ENCODE assay signal across 1 cellular context in the genomic region with DNA sequence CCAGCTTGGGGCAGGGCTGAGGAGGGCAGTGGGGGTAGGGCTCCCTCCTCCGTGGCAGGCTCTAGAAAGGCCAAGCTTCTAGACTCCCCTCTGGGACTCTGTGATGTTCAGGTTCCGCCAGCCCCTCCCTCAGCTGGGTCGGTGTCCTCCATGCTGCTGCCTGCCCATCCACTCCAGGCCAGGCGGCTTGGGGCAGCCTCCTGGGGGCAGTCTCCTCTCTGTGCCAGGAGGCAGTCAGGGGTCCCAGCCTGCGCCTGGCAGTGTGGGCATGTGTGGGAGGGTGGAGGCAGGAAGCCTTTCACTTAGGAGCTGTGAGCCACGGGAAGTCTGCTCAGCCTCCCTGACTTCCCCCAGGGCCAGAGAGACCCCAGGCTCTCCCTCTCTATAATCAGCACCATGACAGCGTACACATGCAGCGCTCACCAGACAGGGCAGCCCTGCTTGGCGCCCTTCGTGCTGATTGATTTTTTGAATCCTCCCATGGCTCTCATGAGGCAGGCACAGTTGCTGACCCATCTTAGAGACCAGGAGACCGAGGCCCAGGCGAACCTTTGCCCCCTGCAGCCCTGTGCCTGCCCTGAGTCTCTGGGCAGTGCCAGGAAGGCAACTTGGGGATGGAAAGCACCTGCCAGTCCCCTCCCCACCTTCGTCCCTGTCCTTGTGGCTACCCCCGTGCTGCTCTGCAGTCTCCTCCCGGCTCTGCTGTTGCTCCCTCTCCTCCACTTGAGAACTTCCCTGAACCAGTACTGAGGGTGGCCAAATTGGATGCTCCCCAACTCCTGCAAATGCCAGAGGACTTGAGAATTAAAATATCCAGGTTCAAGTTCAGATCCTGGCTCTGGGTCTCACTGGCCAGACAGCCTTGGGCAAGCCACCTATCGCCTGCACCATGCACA.
A peak's percentile ranks its signal among the peaks of the same experiment; 100 is the strongest.
TF ChIP-seq lines count a peak whose summit lies in the region.

No MANE protein-coding gene starts in this region.

TF ChIP-seq in HepG2, 621 proteins besides CTCF, POLR2A, EP300 and RAD21 (continued from another document):
- TF ChIP-seq, protein P1, sequence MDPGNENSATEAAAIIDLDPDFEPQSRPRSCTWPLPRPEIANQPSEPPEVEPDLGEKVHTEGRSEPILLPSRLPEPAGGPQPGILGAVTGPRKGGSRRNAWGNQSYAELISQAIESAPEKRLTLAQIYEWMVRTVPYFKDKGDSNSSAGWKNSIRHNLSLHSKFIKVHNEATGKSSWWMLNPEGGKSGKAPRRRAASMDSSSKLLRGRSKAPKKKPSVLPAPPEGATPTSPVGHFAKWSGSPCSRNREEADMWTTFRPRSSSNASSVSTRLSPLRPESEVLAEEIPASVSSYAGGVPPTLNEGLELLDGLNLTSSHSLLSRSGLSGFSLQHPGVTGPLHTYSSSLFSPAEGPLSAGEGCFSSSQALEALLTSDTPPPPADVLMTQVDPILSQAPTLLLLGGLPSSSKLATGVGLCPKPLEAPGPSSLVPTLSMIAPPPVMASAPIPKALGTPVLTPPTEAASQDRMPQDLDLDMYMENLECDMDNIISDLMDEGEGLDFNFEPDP (CRISPR knock-in tag; conservative IDR thresholded peaks at IDR 0.05) = 0 out of 2 replicates have a peak, but pooled peaks have one; percentile 83
- TF ChIP-seq, protein P2, sequence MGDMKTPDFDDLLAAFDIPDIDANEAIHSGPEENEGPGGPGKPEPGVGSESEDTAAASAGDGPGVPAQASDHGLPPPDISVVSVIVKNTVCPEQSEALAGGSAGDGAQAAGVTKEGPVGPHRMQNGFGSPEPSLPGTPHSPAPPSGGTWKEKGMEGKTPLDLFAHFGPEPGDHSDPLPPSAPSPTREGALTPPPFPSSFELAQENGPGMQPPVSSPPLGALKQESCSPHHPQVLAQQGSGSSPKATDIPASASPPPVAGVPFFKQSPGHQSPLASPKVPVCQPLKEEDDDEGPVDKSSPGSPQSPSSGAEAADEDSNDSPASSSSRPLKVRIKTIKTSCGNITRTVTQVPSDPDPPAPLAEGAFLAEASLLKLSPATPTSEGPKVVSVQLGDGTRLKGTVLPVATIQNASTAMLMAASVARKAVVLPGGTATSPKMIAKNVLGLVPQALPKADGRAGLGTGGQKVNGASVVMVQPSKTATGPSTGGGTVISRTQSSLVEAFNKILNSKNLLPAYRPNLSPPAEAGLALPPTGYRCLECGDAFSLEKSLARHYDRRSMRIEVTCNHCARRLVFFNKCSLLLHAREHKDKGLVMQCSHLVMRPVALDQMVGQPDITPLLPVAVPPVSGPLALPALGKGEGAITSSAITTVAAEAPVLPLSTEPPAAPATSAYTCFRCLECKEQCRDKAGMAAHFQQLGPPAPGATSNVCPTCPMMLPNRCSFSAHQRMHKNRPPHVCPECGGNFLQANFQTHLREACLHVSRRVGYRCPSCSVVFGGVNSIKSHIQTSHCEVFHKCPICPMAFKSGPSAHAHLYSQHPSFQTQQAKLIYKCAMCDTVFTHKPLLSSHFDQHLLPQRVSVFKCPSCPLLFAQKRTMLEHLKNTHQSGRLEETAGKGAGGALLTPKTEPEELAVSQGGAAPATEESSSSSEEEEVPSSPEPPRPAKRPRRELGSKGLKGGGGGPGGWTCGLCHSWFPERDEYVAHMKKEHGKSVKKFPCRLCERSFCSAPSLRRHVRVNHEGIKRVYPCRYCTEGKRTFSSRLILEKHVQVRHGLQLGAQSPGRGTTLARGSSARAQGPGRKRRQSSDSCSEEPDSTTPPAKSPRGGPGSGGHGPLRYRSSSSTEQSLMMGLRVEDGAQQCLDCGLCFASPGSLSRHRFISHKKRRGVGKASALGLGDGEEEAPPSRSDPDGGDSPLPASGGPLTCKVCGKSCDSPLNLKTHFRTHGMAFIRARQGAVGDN (CRISPR knock-in tag; IDR thresholded peaks at IDR 0.05) = peak; percentile 3; the same call in 1 of the 2 replicates
